ENCODE assay signal across 8 cellular contexts in the genomic region with DNA sequence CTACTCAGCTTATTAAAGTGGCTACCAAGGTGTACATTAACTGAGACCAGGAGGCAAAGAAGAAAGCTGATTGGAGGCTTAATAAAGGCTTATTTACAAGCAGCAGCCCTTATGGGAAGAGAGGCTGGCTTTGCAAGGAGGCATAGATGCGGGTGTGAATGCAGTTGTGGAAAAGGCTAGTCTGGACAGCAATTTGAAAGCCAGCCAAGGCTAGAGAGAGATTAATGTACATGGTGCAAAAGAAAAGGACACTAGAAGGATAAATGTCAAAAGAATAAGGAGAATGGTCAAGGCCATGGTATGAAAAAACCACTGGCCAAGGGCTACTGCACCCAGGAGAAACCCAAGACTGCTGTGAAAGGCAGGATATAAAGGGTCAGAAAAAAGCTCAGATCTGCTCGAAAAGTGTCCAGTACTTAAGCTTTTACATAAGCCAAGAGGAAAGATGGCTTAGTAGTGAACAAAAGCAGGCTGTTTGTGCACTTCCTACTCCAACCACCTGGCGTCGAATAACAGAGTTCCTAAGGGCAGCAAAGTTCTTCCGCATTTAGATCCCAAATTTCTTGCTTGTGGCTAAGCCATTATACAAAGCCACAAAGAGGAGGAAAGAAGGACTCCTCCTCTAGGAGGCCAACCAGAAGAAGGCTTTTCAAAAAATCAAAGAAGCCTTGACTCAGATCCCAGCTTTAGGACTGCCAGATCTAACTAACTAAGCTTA. TPM values are rescaled to one million over a fixed set of nuclear protein-coding genes. Genes with fewer than 3 reads are reported as not detected.
DNase-seq lines count a peak whose midpoint lies in the region; ATAC-seq and TF ChIP-seq lines count a peak whose summit lies in the region.

No MANE protein-coding gene starts in this region.

- no peak for TF ChIP-seq POLR2A in HCT116 (IDR thresholded peaks at IDR 0.05; ENCODE audit: borderline replicate concordance, extremely low read depth, insufficient read depth, insufficient read length)
- TF ChIP-seq POLR2A in suprapubic skin (IDR thresholded peaks at IDR 0.05): no peak

- no peaks in the 10 kb centered on the region for H3K36me3 ChIP-seq in HCT116 (ENCODE audit: control insufficient read depth in 1 of 2, insufficient read depth in 2 of 2, low read length in 2 of 2)
- H3K36me3 ChIP-seq in SJCRH30: no peaks in the 10 kb centered on the region
- H3K36me3 ChIP-seq in suprapubic skin: no peaks in the 10 kb centered on the region

- peak overlapping the region; percentile 65 for H3K9ac ChIP-seq in HCT116 (ENCODE audit: low read length)

- DNase-seq in HCT116 (ENCODE audit: low read depth, low spot score) (peak; percentile 26), SJCRH30 (no peak), inferior parietal cortex (ENCODE audit: extremely low spot score) (peak; percentile 68), suprapubic skin (ENCODE audit: low spot score in 2 of 2) (no peak), COLO668 (lab: John Stamatoyannopoulos, UW; ENCODE audit: unreplicated experiment) (no peak), GF-D8 (lab: John Stamatoyannopoulos, UW) (no peak)

- BruUV-seq in HCT116 (replicated peaks; lab: Mats Ljungman, UMichigan): no TSS peak

- no peaks in the 10 kb centered on the region for H3K79me2 ChIP-seq in HCT116 (ENCODE audit: insufficient read depth, low read length)

- no peaks in the 10 kb centered on the region for H3K27me3 ChIP-seq in HCT116 (ENCODE audit: insufficient read depth, low read length)
- no peaks in the 10 kb centered on the region for H3K27me3 ChIP-seq in SJCRH30
- H3K27me3 ChIP-seq in suprapubic skin: no peaks in the 10 kb centered on the region

- H3K4me2 ChIP-seq in HCT116 (ENCODE audit: low read length): peak overlapping the region; percentile 90

- TF ChIP-seq CTCF in HCT116 (IDR thresholded peaks at IDR 0.05 in 2 of 3, conservative IDR thresholded peaks at IDR 0.05 in 1 of 3; ENCODE audit: borderline replicate concordance in 1 of 3, insufficient read depth in 1 of 3, low read depth in 2 of 3, low read length in 2 of 3): peak in 2 of 3 experiments; percentile 44 to 50; a peak in 4 of 6 replicates
- TF ChIP-seq CTCF in suprapubic skin (IDR thresholded peaks at IDR 0.05): peak in 1 of 2 donors; percentile 38

- H2AFZ ChIP-seq in HCT116 (ENCODE audit: low read depth, low read length, poor library complexity, severe bottlenecking): peak overlapping the region; percentile 67

- H3K4me3 ChIP-seq in HCT116 (replicated peaks in 1 of 2; ENCODE audit: low read depth in 1 of 2, low read length in 2 of 2) (peak overlapping the region; percentile 71 to 74), SJCRH30 (peak overlapping the region; percentile 62), suprapubic skin (peak overlapping the region; percentile 77)

- peaks cover 35 to 54% of the 10 kb centered on the region in 2 experiments; a peak in 3 of 4 replicates for H3K4me1 ChIP-seq in HCT116 (ENCODE audit: control insufficient read depth in 1 of 2, insufficient read depth in 2 of 2, low read length in 2 of 2)
- peaks cover 6% of the 10 kb centered on the region; the same call in 1 of the 2 replicates for H3K4me1 ChIP-seq in SJCRH30
- H3K4me1 ChIP-seq in suprapubic skin: peaks cover 36% of the 10 kb centered on the region

- RAD21 ChIA-PET in HCT116 (lab: Charles Lee; ENCODE audit: low non-redundant PET in 1 of 2, low total read pairs in 2 of 2, uncharacterized antibody in 2 of 2, unreplicated experiment in 2 of 2): interaction anchor here in 1 of 2 experiments (0.6 kb wide), 1 partner anchor 23 kb away, joined by 5 read pairs; no protein-coding TSS in a partner anchor

- H3K9me2 ChIP-seq in HCT116 (ENCODE audit: insufficient read depth): no peaks in the 10 kb centered on the region

- CTCF ChIA-PET in HCT116 (lab: Charles Lee): interaction anchor here (0.9 to 3.1 kb wide), 7 partner anchors 27 to 384 kb away, joined by 3 to 29 read pairs (median 6); no protein-coding TSS in a partner anchor

- no peak for TF ChIP-seq RAD21 in HCT116 (IDR thresholded peaks at IDR 0.05; ENCODE audit: low read depth)

- intact Hi-C loops in HCT116 (cut with micrococcal nuclease): no loop called here

- H3K9me3 ChIP-seq in HCT116 (ENCODE audit: control insufficient read depth in 1 of 2, insufficient read depth in 1 of 2, low read depth in 1 of 2, low read length in 2 of 2): peaks cover 0 to 7% of the 10 kb centered on the region in 2 experiments; a peak in 2 of 4 replicates
- no peaks in the 10 kb centered on the region for H3K9me3 ChIP-seq in SJCRH30 (replicated peaks)
- peaks cover 4% of the 10 kb centered on the region for H3K9me3 ChIP-seq in suprapubic skin

- peak; percentile 28 for ATAC-seq in HCT116
- ATAC-seq in GM18873 (IDR thresholded peaks at IDR 0.05; ENCODE audit: low FRiP score, unreplicated experiment): no peak
- ATAC-seq in HG03571 (IDR thresholded peaks at IDR 0.05; ENCODE audit: unreplicated experiment): no peak

- POLR2A ChIA-PET in HCT116 (lab: Charles Lee): interaction anchor here (0.6 to 1.5 kb wide), 3 partner anchors 8 to 182 kb away, joined by 3 to 4 read pairs (median 3); no protein-coding TSS in a partner anchor

- 26% methylated on average over 5 of the region's 5 CpGs for WGBS in suprapubic skin

- H4K20me1 ChIP-seq in HCT116 (ENCODE audit: insufficient read depth): no peaks in the 10 kb centered on the region

- TF ChIP-seq EP300 in suprapubic skin (IDR thresholded peaks at IDR 0.05): no peak

- peak overlapping the region; percentile 89 for H3K27ac ChIP-seq in HCT116 (ENCODE audit: low read depth, low read length)
- no peak overlapping the region for H3K27ac ChIP-seq in SJCRH30
- H3K27ac ChIP-seq in suprapubic skin: peak overlapping the region; percentile 95

TF ChIP-seq in HCT116, 20 proteins besides CTCF, POLR2A, EP300 and RAD21:
- TF ChIP-seq SRF (IDR thresholded peaks at IDR 0.05; ENCODE audit: low read depth): no peak
- no peak for TF ChIP-seq POLR2AphosphoS5 (IDR thresholded peaks at IDR 0.05; ENCODE audit: low read depth, low read length)
- no peak for TF ChIP-seq FOSL1 (IDR thresholded peaks at IDR 0.05; ENCODE audit: low read depth)
- TF ChIP-seq EGR1 (IDR thresholded peaks at IDR 0.05; ENCODE audit: low read depth): no peak
- 0 out of 2 replicates have a peak, but pooled peaks have one; percentile 1 for TF ChIP-seq SP1 (IDR thresholded peaks at IDR 0.05; ENCODE audit: low read depth)
- no peak for TF ChIP-seq EZH2phosphoT487 (IDR thresholded peaks at IDR 0.05; ENCODE audit: borderline replicate concordance)
- no peak for TF ChIP-seq CEBPB (IDR thresholded peaks at IDR 0.05; ENCODE audit: low read depth)
- no peak for TF ChIP-seq ZNF274 (IDR thresholded peaks at IDR 0.05; ENCODE audit: low read depth, low read length)

RNA-seq across cellular contexts. Expression of gene KLRK1, which starts 24.0 kb away (rescaled TPM):
- total RNA-seq in HCT116 (2021; ENCODE audit: unreplicated experiment): 2.3 TPM
- 2.2 and 3.7 TPM in 2 replicates for polyA plus RNA-seq in HCT116 (2012)
- total RNA-seq in SJCRH30 (2014; rRNA removed; shearing (Covaris generic)): not detected in 2 replicates
- total RNA-seq in suprapubic skin: 1 to 10 TPM in 1 of 4 donors, under 1 TPM in 1, not detected in 2; 0.51 to 4.3 TPM

RNA-seq across cellular contexts. Expression of gene KLRC4, which starts 43.7 kb away (rescaled TPM):
- total RNA-seq in HCT116 (2021; ENCODE audit: unreplicated experiment): 2.1 TPM
- polyA plus RNA-seq in HCT116 (2012): 0.37 and 0.91 TPM in 2 replicates
- total RNA-seq in SJCRH30 (2014; rRNA removed; shearing (Covaris generic)): not detected in 2 replicates
- not detected for total RNA-seq in suprapubic skin

RNA-seq across cellular contexts. Expression of gene KLRC3, which starts 54.5 kb away (rescaled TPM):
- total RNA-seq in HCT116 (2021; ENCODE audit: unreplicated experiment) (1.8 TPM), suprapubic skin (not detected)
- 0.77 and 1.4 TPM in 2 replicates for polyA plus RNA-seq in HCT116 (2012)
- total RNA-seq in SJCRH30 (2014; rRNA removed; shearing (Covaris generic)): not detected in 2 replicates

RNA-seq across cellular contexts. Expression of gene KLRD1, which starts 58.2 kb away (rescaled TPM):
- total RNA-seq in HCT116 (2021; ENCODE audit: unreplicated experiment) (0.27 TPM), suprapubic skin (1 to 10 TPM in 1 of 4 donors, under 1 TPM in 2, not detected in 1; 0.72 to 1.1 (median 0.76) TPM)
- polyA plus RNA-seq in HCT116 (2012): 0.02 and 0.05 TPM in 2 replicates
- 0.08 and 0.32 TPM in 2 replicates for total RNA-seq in SJCRH30 (2014; rRNA removed; shearing (Covaris generic))

Comparison
In these comparisons a context has a peak if more than half of its experiments do, and no peak if none do; other contexts are left out.
1. DNase-seq: peak in HCT116 (single experiment) and inferior parietal cortex (single experiment); none in SJCRH30 (0 of 2), suprapubic skin (0 of 2), COLO668 (single experiment) and GF-D8 (single experiment).
2. Peak in every context shown above with its lines, with median percentiles within 50 percentile points of each other: H3K4me3 ChIP-seq.